Comparison of ENCODE assay signal across 8 cellular contexts in the genomic region with DNA sequence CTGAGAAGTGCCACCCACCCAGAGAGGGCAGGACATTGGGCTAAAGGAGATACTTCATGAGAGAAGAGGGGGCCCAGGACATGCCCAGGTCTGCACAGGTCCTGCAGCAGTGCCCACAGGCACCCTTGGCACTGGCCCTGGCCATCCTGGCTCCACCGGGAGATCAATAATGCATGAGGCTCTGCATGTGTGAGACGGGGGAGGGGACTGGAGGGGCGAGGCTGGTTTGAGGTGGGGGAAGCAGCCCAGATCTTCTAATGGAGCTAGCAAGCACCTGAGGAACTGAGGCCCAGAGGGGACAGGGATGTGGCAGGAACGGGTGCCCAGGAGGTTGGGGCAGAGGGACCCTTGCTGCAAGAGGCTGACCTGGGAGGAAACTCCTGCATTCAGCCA. TPM values are rescaled to one million over a fixed set of nuclear protein-coding genes. Genes with fewer than 3 reads are reported as not detected.
A peak's percentile ranks its signal among the peaks of the same experiment; 100 is the strongest.
DNase-seq lines count a peak whose midpoint lies in the region; ATAC-seq and TF ChIP-seq lines count a peak whose summit lies in the region.

No MANE protein-coding gene starts in this region.

- in situ Hi-C loops in astrocyte of the cerebellum (cut with HindIII; ENCODE audit: low sequenced_read_pairs), result no loop called here

- H3K36me3 Mint-ChIP-seq in type B pancreatic cell, result peaks cover 5% of the 10 kb centered on the region

- peaks cover 11% of the 10 kb centered on the region for H3K36me3 ChIP-seq in cardiac muscle cell
- H3K36me3 ChIP-seq in lower lobe of right lung, result peaks cover 62% of the 10 kb centered on the region

- H3K4me3 ChIP-seq in cardiac muscle cell (peak overlapping the region; percentile 63), astrocyte of the cerebellum (ENCODE audit: low read depth, low read length) (peak overlapping the region; percentile 80), lower lobe of right lung (peak overlapping the region; percentile 65)

- H3K4me3 Mint-ChIP-seq in type B pancreatic cell, result peak overlapping the region; percentile 93

- no peak for DNase-seq in cardiac muscle cell (ENCODE audit: low read depth in 1 of 2, low spot score in 1 of 2)
- no peak for DNase-seq in cardiac septum (ENCODE audit: low spot score)
- DNase-seq in astrocyte of the cerebellum (ENCODE audit: low read depth), result no peak
- DNase-seq in lower lobe of right lung, result no peak
- no peak for DNase-seq in type B pancreatic cell (ENCODE audit: extremely low spot score, unreplicated experiment)
- no peak for DNase-seq in foreskin melanocyte

- ATAC-seq in lower lobe of right lung (peak in 1 of 2 donors; percentile 1), GM19397 (IDR thresholded peaks at IDR 0.05; ENCODE audit: unreplicated experiment) (no peak), HG02678 (IDR thresholded peaks at IDR 0.05; ENCODE audit: unreplicated experiment) (no peak)

- no peaks in the 10 kb centered on the region for H3K9me3 Mint-ChIP-seq in type B pancreatic cell

- peaks cover 12% of the 10 kb centered on the region for H3K4me1 Mint-ChIP-seq in type B pancreatic cell (ENCODE audit: unreplicated experiment)

- H3K27ac Mint-ChIP-seq in type B pancreatic cell, result peak overlapping the region; percentile 41

- H3K27ac ChIP-seq in cardiac muscle cell, result no peak overlapping the region
- peak overlapping the region; percentile 62 for H3K27ac ChIP-seq in lower lobe of right lung

- no peak for TF ChIP-seq CTCF in cardiac muscle cell (IDR thresholded peaks at IDR 0.05; ENCODE audit: low read depth, low read length)
- TF ChIP-seq CTCF in astrocyte of the cerebellum (IDR thresholded peaks at IDR 0.05; ENCODE audit: low read depth, low read length, missing control alignments), result no peak
- no peak for TF ChIP-seq CTCF in lower lobe of right lung (IDR thresholded peaks at IDR 0.05)
- no peak for TF ChIP-seq CTCF in type B pancreatic cell (conservative IDR thresholded peaks at IDR 0.05)

- H3K27me3 Mint-ChIP-seq in type B pancreatic cell, result no peaks in the 10 kb centered on the region

- H3K27me3 ChIP-seq in cardiac muscle cell, result no peaks in the 10 kb centered on the region
- H3K27me3 ChIP-seq in lower lobe of right lung (ENCODE audit: low read depth), result no peaks in the 10 kb centered on the region

- H3K9me3 ChIP-seq in cardiac muscle cell (ENCODE audit: low read depth), result no peaks in the 10 kb centered on the region
- H3K9me3 ChIP-seq in lower lobe of right lung, result no peaks in the 10 kb centered on the region

- H3K4me1 ChIP-seq in cardiac muscle cell (ENCODE audit: low read depth) (peaks cover 8% of the 10 kb centered on the region), lower lobe of right lung (peaks cover 31% of the 10 kb centered on the region)

- intact Hi-C loops in cardiac septum (cut with DNase I), result no loop called here
- intact Hi-C loops in lower lobe of right lung (cut with DNase I), result no loop called here

RNA-seq across cellular contexts. Expression of a gene that starts 0.6 kb away (rescaled TPM):
- 12.2 and 20.5 TPM in 2 replicates for total RNA-seq in cardiac muscle cell
- 12.1 and 18.0 TPM in 2 replicates for polyA plus RNA-seq in cardiac muscle cell
- total RNA-seq in cardiac septum, result 8.7 TPM
- 15.0 TPM for total RNA-seq in lower lobe of right lung
- total RNA-seq in type B pancreatic cell (ENCODE audit: low replicate concordance), result 9.1 and 20.3 TPM in 2 replicates

RNA-seq across cellular contexts. Expression of a gene that starts 10.3 kb away (rescaled TPM):
- total RNA-seq in cardiac muscle cell, result 79.1 and 87.1 TPM in 2 replicates
- 70.0 and 108 TPM in 2 replicates for polyA plus RNA-seq in cardiac muscle cell
- 55.5 TPM for total RNA-seq in cardiac septum
- 33.2 TPM for total RNA-seq in lower lobe of right lung
- 37.7 and 49.4 TPM in 2 replicates for total RNA-seq in type B pancreatic cell (ENCODE audit: low replicate concordance)

RNA-seq across cellular contexts. Expression of a gene that starts 10.4 kb away (rescaled TPM):
- total RNA-seq in cardiac muscle cell, result 0.46 TPM in 1 of 2 replicates, not detected in the other
- polyA plus RNA-seq in cardiac muscle cell, result 1.9 and 2.5 TPM in 2 replicates
- 0.27 TPM for total RNA-seq in cardiac septum
- 11.6 TPM for total RNA-seq in lower lobe of right lung
- 0.64 and 2.8 TPM in 2 replicates for total RNA-seq in type B pancreatic cell (ENCODE audit: low replicate concordance)

RNA-seq across cellular contexts. Expression of a gene that starts 20.0 kb away (rescaled TPM):
- total RNA-seq in cardiac muscle cell, result 101 and 149 TPM in 2 replicates
- 139 and 179 TPM in 2 replicates for polyA plus RNA-seq in cardiac muscle cell
- 32.1 TPM for total RNA-seq in cardiac septum
- 30.9 TPM for total RNA-seq in lower lobe of right lung
- 34.9 and 45.2 TPM in 2 replicates for total RNA-seq in type B pancreatic cell (ENCODE audit: low replicate concordance)

RNA-seq across cellular contexts. Expression of a gene that starts 29.9 kb away (rescaled TPM):
- total RNA-seq in cardiac muscle cell, result 5.8 and 6.3 TPM in 2 replicates
- polyA plus RNA-seq in cardiac muscle cell, result 4.6 and 5.0 TPM in 2 replicates
- 0.08 TPM for total RNA-seq in cardiac septum
- 4.7 TPM for total RNA-seq in lower lobe of right lung
- total RNA-seq in type B pancreatic cell (ENCODE audit: low replicate concordance), result 19.3 and 75.1 TPM in 2 replicates
